ENCODE assay signal across 12 cellular contexts in the genomic region with DNA sequence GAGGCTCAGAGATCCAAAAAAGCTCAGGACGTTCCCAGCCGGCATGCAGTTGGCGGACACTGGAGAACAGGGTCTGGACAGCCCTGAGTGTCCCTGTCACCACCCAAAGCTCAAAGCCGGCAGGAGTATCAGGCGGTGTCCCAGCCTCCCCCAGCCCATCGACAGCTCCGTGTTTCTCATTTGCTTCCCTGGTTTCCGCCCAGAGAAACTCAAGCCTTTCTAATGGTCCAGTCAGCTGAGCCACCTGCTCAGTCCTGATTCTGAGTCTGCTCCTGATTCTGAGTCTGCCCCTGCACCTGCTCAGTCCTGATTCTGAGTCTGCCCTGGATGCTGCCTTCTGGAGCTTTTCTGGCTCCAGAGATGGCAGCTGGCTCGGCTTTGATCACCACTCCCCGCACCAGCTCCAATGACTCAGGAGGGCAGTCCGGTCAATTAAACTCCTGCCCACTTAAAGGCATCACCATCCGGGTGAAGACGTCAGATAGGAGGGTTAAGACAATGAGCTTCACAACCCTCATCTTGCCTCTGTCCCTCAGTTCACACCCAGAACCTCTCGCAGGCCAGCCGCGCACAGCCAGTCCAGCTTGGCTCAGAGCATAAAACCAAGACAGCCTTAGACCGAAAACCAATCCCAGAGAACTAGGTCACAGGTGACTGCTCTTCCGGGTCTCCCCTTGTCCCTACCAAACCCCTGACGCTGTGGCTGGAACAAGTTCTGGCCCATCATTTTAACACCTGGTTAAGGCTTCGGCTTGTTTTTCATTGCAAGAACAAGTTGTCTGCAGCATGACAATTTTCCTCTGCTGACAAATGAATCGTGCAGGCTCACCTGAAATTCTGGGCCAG. TPM values are rescaled to one million over a fixed set of nuclear protein-coding genes. Genes with fewer than 3 reads are reported as not detected.
DNase-seq lines count a peak whose midpoint lies in the region; ATAC-seq and TF ChIP-seq lines count a peak whose summit lies in the region.
"Had no signal": no experiment of that assay in that cellular context is flagged by ENCODE, and none has a peak within 500 bp of the region (broad histone marks: within the 10 kb centered on the region; RNA-seq: fewer than 3 reads in every experiment).

No MANE protein-coding gene starts in this region.

- H3K4me1 ChIP-seq in right atrium auricular region: peaks cover 0 to 11% of the 10 kb centered on the region in 2 donors
- no peaks in the 10 kb centered on the region for H3K4me1 ChIP-seq in foreskin keratinocyte
- H3K4me1 ChIP-seq: upper lobe of left lung had no signal

- intact Hi-C loops in Right ventricle myocardium inferior (cut with DNase I): loop anchor here (5.0 kb wide), 1 partner anchor 40 kb away; no protein-coding TSS in a partner anchor

- H3K4me3 ChIP-seq in right atrium auricular region: no peak overlapping the region
- H3K4me3 ChIP-seq: upper lobe of left lung had no signal

- H3K27me3 ChIP-seq in right atrium auricular region (no peaks in the 10 kb centered on the region), foreskin keratinocyte (peaks cover 6% of the 10 kb centered on the region)
- H3K27me3 ChIP-seq: upper lobe of left lung had no signal

- peak; percentile 83 for ATAC-seq in Right ventricle myocardium inferior
- ATAC-seq in foreskin keratinocyte: peak; percentile 74
- no peak for ATAC-seq in GM19452 (IDR thresholded peaks at IDR 0.05; ENCODE audit: unreplicated experiment)
- ATAC-seq in GM18858 (IDR thresholded peaks at IDR 0.05; ENCODE audit: unreplicated experiment): no peak
- ATAC-seq in GM21723 (IDR thresholded peaks at IDR 0.05; ENCODE audit: unreplicated experiment): no peak
- ATAC-seq: CD8-positive, alpha-beta T cell had no signal

- H3K27ac ChIP-seq in right atrium auricular region (peak overlapping the region in 1 of 2 donors; percentile 53), foreskin keratinocyte (no peak overlapping the region)
- H3K27ac ChIP-seq: upper lobe of left lung had no signal

- TF ChIP-seq CTCF in right atrium auricular region (IDR thresholded peaks at IDR 0.05) (no peak), foreskin keratinocyte (conservative IDR thresholded peaks at IDR 0.05) (no peak)

- H3K9me3 ChIP-seq in right atrium auricular region: no peaks in the 10 kb centered on the region
- H3K9me3 ChIP-seq: upper lobe of left lung had no signal

- DNase-seq in Right ventricle myocardium inferior (ENCODE audit: missing footprints): no peak
- DNase-seq in right atrium auricular region (ENCODE audit: low spot score): no peak
- peak; percentile 67 to 78 for DNase-seq in foreskin keratinocyte
- DNase-seq in myocyte (ENCODE audit: low read depth): peak; percentile 82
- DNase-seq in superior temporal gyrus (ENCODE audit: extremely low spot score): no peak
- DNase-seq: activated CD4-positive, alpha-beta memory T cell treated with anti-CD3 and anti-CD28 coated beads, Interleukin-2, amount 10 ng/mL, durations not matched to agents 7 days and 5 days; CD8-positive, alpha-beta T cell; foreskin melanocyte; upper lobe of left lung had no signal

- no peaks in the 10 kb centered on the region for H3K36me3 ChIP-seq in right atrium auricular region
- H3K36me3 ChIP-seq: upper lobe of left lung had no signal

RNA-seq across cellular contexts. Expression of a gene that starts 6.8 kb away (rescaled TPM):
- 33.8 TPM for total RNA-seq in Right ventricle myocardium inferior
- total RNA-seq in right atrium auricular region: 10 to 100 TPM; 14.4 to 19.9 TPM
- total RNA-seq in foreskin keratinocyte: 2.9 and 3.7 TPM in 2 replicates
- polyA plus RNA-seq in foreskin keratinocyte: 1.3 and 1.5 TPM in 2 replicates
- 2.2 and 2.5 TPM in 2 replicates for total RNA-seq in myocyte
- polyA plus RNA-seq in myocyte (2012): 0.33 TPM

Comparison
In these comparisons a context has a peak if more than half of its experiments do, and no peak if none do; other contexts are left out.
1. ATAC-seq: peak in Right ventricle myocardium inferior (single experiment) and foreskin keratinocyte (single experiment); none in GM19452 (single experiment), GM18858 (single experiment) and GM21723 (single experiment).
2. DNase-seq: peak in foreskin keratinocyte (2 of 2) and myocyte (single experiment); none in Right ventricle myocardium inferior (single experiment), right atrium auricular region (single experiment) and superior temporal gyrus (single experiment).